ENCODE assay signal across 17 cellular contexts in genomic region chr18:47323158-47323557, GRCh38.
DNase-seq lines count a peak whose midpoint lies in the region; FAIRE-seq and TF ChIP-seq lines count a peak whose summit lies in the region.
"Had no signal": no experiment of that assay in that cellular context is flagged by ENCODE, and none has a peak within 500 bp of the region (broad histone marks: within the 10 kb centered on the region; RNA-seq: fewer than 3 reads in every experiment).

No MANE protein-coding gene starts in this region.

- no peaks in the 10 kb centered on the region for H3K4me1 Mint-ChIP-seq in MCF 10A (ENCODE audit: insufficient read depth, unreplicated experiment)
- H3K4me1 Mint-ChIP-seq: immature natural killer cell, memory B cell, neural crest cell had no signal

- intact Hi-C loops in MCF 10A (cut with micrococcal nuclease) (no loop called here), breast epithelium (cut with DNase I; ENCODE audit: low total_unique reads) (no loop called here)

- TF ChIP-seq POLR2A in breast epithelium (IDR thresholded peaks at IDR 0.05): no peak

- TF ChIP-seq CTCF in MCF 10A (IDR thresholded peaks at IDR 0.05; ENCODE audit: unreplicated experiment) (no peak), breast epithelium (IDR thresholded peaks at IDR 0.05) (no peak), bronchial epithelial cell (IDR thresholded peaks at IDR 0.05; ENCODE audit: insufficient read depth, low read length, severe bottlenecking) (no peak)

- CTCF ChIA-PET in MCF 10A (lab: Yijun Ruan, JAX): no interaction called here

- POLR2A ChIA-PET in MCF 10A (lab: Yijun Ruan, JAX): interaction anchor here (0.8 kb wide), 1 partner anchor 708 kb away, joined by 3 read pairs; no protein-coding TSS in a partner anchor

- H3K4me3 ChIP-seq in breast epithelium (no peak overlapping the region), bronchial epithelial cell (ENCODE audit: low read depth, low read length) (no peak overlapping the region)
- H3K4me3 ChIP-seq: tibial nerve had no signal

- H3K36me3 Mint-ChIP-seq in MCF 10A (ENCODE audit: insufficient read depth, unreplicated experiment): no peaks in the 10 kb centered on the region
- H3K36me3 Mint-ChIP-seq: activated naive CD4-positive, alpha-beta T cell treated with anti-CD3 and anti-CD28 coated beads, Interleukin-2, amount 10 ng/mL, durations not matched to agents 7 days and 5 days; immature natural killer cell; memory B cell had no signal

- no peaks in the 10 kb centered on the region for H3K4me1 ChIP-seq in breast epithelium
- H3K4me1 ChIP-seq: tibial nerve had no signal

- no peak for FAIRE-seq in bronchial epithelial cell (lab: Jason Lieb, UNC)

- H3K4me3 Mint-ChIP-seq in MCF 10A (ENCODE audit: unreplicated experiment): no peak overlapping the region
- H3K4me3 Mint-ChIP-seq: activated naive CD4-positive, alpha-beta T cell treated with anti-CD3 and anti-CD28 coated beads, Interleukin-2, amount 10 ng/mL, durations not matched to agents 7 days and 5 days; endodermal cell; immature natural killer cell; memory B cell; neural crest cell had no signal

- no TSS peak for BruUV-seq in MCF 10A (replicated peaks; lab: Mats Ljungman, UMichigan)

- no peak overlapping the region for H3K27ac Mint-ChIP-seq in MCF 10A (ENCODE audit: low read depth, unreplicated experiment)
- H3K27ac Mint-ChIP-seq: activated naive CD4-positive, alpha-beta T cell treated with anti-CD3 and anti-CD28 coated beads, Interleukin-2, amount 10 ng/mL, durations not matched to agents 7 days and 5 days; endodermal cell; immature natural killer cell; memory B cell had no signal

- no peaks in the 10 kb centered on the region for H3K36me3 ChIP-seq in breast epithelium
- H3K36me3 ChIP-seq in bronchial epithelial cell (ENCODE audit: control insufficient read depth, insufficient read depth, low read length): no peaks in the 10 kb centered on the region
- H3K36me3 ChIP-seq: tibial nerve had no signal

- DNase-seq in MCF 10A (ENCODE audit: unreplicated experiment) (peak; percentile 55), breast epithelium (ENCODE audit: low spot score in 2 of 2) (no peak), MV-4-11 (lab: John Stamatoyannopoulos, UW) (peak; percentile 9), bronchial epithelial cell (ENCODE audit: low read depth) (peak; percentile 58), stromal cell of bone marrow (ENCODE audit: low read depth) (peak; percentile 7), SIG-M5 treated with dmso at 0.1 percent for 504 hours (lab: John Stamatoyannopoulos, UW; ENCODE audit: unreplicated experiment) (no peak), cerebellar cortex (ENCODE audit: low spot score) (no peak)
- DNase-seq in stimulated activated CD4-positive, alpha-beta T cell treated with anti-CD3 and anti-CD28 coated beads, Interleukin-4, amount 100 ng/mL, for 24 hours: no peak
- DNase-seq: activated naive CD4-positive, alpha-beta T cell treated with anti-CD3 and anti-CD28 coated beads, Interleukin-2, amount 10 ng/mL, durations not matched to agents 7 days and 5 days; Calu3; endodermal cell; immature natural killer cell; NCI-H1417 treated with DMSO at 0.1 percent for 48 hours; stimulated activated CD4-positive, alpha-beta T cell treated with anti-CD3 and anti-CD28 coated beads, Interleukin-2, amount 100 ng/mL, for 24 hours had no signal

- peaks cover 20% of the 10 kb centered on the region for H3K27me3 Mint-ChIP-seq in MCF 10A (ENCODE audit: insufficient read depth, unreplicated experiment)

- H3K9me3 ChIP-seq in breast epithelium: no peaks in the 10 kb centered on the region
- H3K9me3 ChIP-seq: tibial nerve had no signal

- H3K27me3 ChIP-seq in breast epithelium (no peaks in the 10 kb centered on the region), bronchial epithelial cell (ENCODE audit: control insufficient read depth, insufficient read depth, low read length) (no peaks in the 10 kb centered on the region)
- H3K27me3 ChIP-seq: tibial nerve had no signal

- H3K27ac ChIP-seq in breast epithelium: no peak overlapping the region
- H3K27ac ChIP-seq: tibial nerve had no signal

- no peaks in the 10 kb centered on the region for H3K9me3 Mint-ChIP-seq in MCF 10A (ENCODE audit: unreplicated experiment)
- H3K9me3 Mint-ChIP-seq: activated naive CD4-positive, alpha-beta T cell treated with anti-CD3 and anti-CD28 coated beads, Interleukin-2, amount 10 ng/mL, durations not matched to agents 7 days and 5 days; endodermal cell; memory B cell; neural crest cell had no signal

Comparison
In these comparisons a context has a peak if more than half of its experiments do, and no peak if none do; other contexts are left out.
1. DNase-seq: peak in MCF 10A (single experiment), MV-4-11 (single experiment), bronchial epithelial cell (single experiment) and stromal cell of bone marrow (single experiment); none in breast epithelium (0 of 2), SIG-M5 treated with dmso at 0.1 percent for 504 hours (single experiment), stimulated activated CD4-positive, alpha-beta T cell treated with anti-CD3 and anti-CD28 coated beads, Interleukin-4, amount 100 ng/mL, for 24 hours (single experiment) and cerebellar cortex (single experiment).